ENCODE assay signal across 1 cellular context in the genomic region with DNA sequence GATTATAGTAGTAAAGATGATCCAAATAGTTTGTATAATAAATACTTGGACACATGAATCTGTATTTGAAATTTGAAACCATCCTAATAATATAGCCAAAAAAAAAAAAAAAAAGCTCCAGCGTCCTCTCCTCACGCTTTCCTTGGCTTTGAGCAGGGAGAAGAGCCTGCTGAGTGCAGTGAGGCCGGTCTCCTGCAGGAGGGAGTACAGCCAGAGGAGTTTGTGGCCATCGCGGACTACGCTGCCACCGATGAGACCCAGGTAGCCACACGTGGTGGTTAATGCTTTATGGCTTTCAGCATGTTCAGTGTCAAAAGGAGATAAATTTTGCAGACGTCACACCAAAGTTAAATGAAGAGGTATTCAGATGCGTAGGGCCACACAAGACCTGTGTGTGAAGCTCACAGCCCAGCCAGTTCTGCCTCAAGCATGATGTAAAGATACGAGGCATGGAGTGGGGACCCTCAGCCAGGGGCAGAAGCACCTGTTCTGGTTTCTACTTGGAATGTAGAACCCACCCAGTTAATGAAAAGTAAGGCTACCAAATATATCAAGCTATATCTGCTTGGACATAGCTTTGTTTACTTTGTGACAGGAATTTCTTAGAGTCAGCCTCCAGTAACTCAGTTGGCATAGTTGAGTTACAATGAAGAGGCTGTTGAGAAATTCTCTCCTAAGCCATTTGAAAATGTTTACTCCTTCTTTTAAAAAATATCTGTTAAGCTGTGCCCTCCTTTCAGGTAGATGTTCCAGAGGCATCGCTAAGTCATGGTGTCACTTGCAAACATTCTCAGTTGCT.
TF ChIP-seq lines count a peak whose summit lies in the region.

No MANE protein-coding gene starts in this region.

TF ChIP-seq in IMR-90, 13 proteins besides CTCF, POLR2A, EP300 and RAD21:
- no peak for TF ChIP-seq MAZ (IDR thresholded peaks at IDR 0.05; ENCODE audit: borderline replicate concordance, low read depth, low read length)
- TF ChIP-seq RFX5 (IDR thresholded peaks at IDR 0.05; ENCODE audit: low read depth, low read length) = no peak
- TF ChIP-seq BHLHE40 (IDR thresholded peaks at IDR 0.05; ENCODE audit: low read depth, low read length) = no peak
